In genomic region chr10:112184379-112184778, GRCh38 we compare ENCODE assay signal across 8 cellular contexts. TPM values are rescaled to one million over a fixed set of nuclear protein-coding genes. Genes with fewer than 3 reads are reported as not detected.
A peak's percentile ranks its signal among the peaks of the same experiment; 100 is the strongest.
DNase-seq lines count a peak whose midpoint lies in the region; ATAC-seq, FAIRE-seq and TF ChIP-seq lines count a peak whose summit lies in the region.

No MANE protein-coding gene starts in this region.

- peak overlapping the region; percentile 1 for H3K27ac Mint-ChIP-seq in activated T-cell treated with anti-CD3 and anti-CD28 coated beads, Interleukin-2, amount 50 U/mL, for 24 hours
- no peak overlapping the region for H3K27ac Mint-ChIP-seq in activated CD8-positive, alpha-beta T cell treated with anti-CD3 and anti-CD28 coated beads, Interleukin-2, amount 10 ng/mL, durations not matched to agents 7 days and 5 days

- in situ Hi-C loops in GM13976 (cut with MboI; ENCODE audit: low sequenced_read_pairs, unreplicated experiment): no loop called here

- no peak for FAIRE-seq in keratinocyte (lab: Jason Lieb, UNC)

- no peak for TF ChIP-seq POLR2A in thyroid gland (IDR thresholded peaks at IDR 0.05)

- no peak for ATAC-seq in activated CD8-positive, alpha-beta T cell treated with anti-CD3 and anti-CD28 coated beads, Interleukin-2, amount 10 ng/mL, durations not matched to agents 7 days and 5 days
- no peak for ATAC-seq in GM18907 (IDR thresholded peaks at IDR 0.05; ENCODE audit: unreplicated experiment)

- POLR2A ChIA-PET in activated CD8-positive, alpha-beta T cell treated with anti-CD3 and anti-CD28 coated beads, Interleukin-2, amount 10 ng/mL, durations not matched to agents 7 days and 5 days (lab: Charles Lee): interaction anchor here (2.2 kb wide), 1 partner anchor 262 kb away, joined by 7 read pairs; the partner anchor contains the start of genes VTI1A and ZDHHC6

- WGBS in thyroid gland, 2 donors: 14 to 23% methylated on average over 2 of the region's 2 CpGs

- peak overlapping the region; percentile 95 for H3K4me3 Mint-ChIP-seq in activated T-cell treated with anti-CD3 and anti-CD28 coated beads, Interleukin-2, amount 50 U/mL, for 24 hours
- peak overlapping the region; percentile 84 for H3K4me3 Mint-ChIP-seq in activated CD8-positive, alpha-beta T cell treated with anti-CD3 and anti-CD28 coated beads, Interleukin-2, amount 10 ng/mL, durations not matched to agents 7 days and 5 days

- H2AFZ ChIP-seq in keratinocyte (ENCODE audit: control insufficient read depth, low read length): peak overlapping the region; percentile 100

- H3K27me3 ChIP-seq in keratinocyte (ENCODE audit: control insufficient read depth, extremely low read depth, insufficient read depth, low read length): no peaks in the 10 kb centered on the region
- no peaks in the 10 kb centered on the region for H3K27me3 ChIP-seq in thyroid gland

- intact Hi-C loops in thyroid gland (cut with DNase I): no loop called here

- H3K4me3 ChIP-seq in keratinocyte (ENCODE audit: control insufficient read depth in 2 of 3, extremely low read depth in 1 of 3, insufficient read depth in 2 of 3, low read depth in 1 of 3, low read length in 3 of 3) (peak overlapping the region in 2 of 3 experiments; percentile 82 to 97), thyroid gland (replicated peaks in 1 of 3) (no peak overlapping the region)

- peaks cover 30% of the 10 kb centered on the region for H3K36me3 Mint-ChIP-seq in activated T-cell treated with anti-CD3 and anti-CD28 coated beads, Interleukin-2, amount 50 U/mL, for 24 hours (ENCODE audit: low read depth)
- H3K36me3 Mint-ChIP-seq in activated CD8-positive, alpha-beta T cell treated with anti-CD3 and anti-CD28 coated beads, Interleukin-2, amount 10 ng/mL, durations not matched to agents 7 days and 5 days (ENCODE audit: low read depth): peaks cover 10% of the 10 kb centered on the region

- H3K4me1 ChIP-seq in keratinocyte (ENCODE audit: control insufficient read depth, extremely low read depth, insufficient read depth, low read length): peaks cover 6% of the 10 kb centered on the region
- H3K4me1 ChIP-seq in thyroid gland: peaks cover 9 to 12% of the 10 kb centered on the region in 2 donors

- dilution Hi-C loops in keratinocyte (cut with MboI; ENCODE audit: extremely low pct_ligation_motif_present, low sequenced_read_pairs): no loop called here

- H3K9me3 ChIP-seq in keratinocyte (ENCODE audit: control insufficient read depth, low read depth, low read length): no peaks in the 10 kb centered on the region
- H3K9me3 ChIP-seq in thyroid gland: no peaks in the 10 kb centered on the region

- H3K27ac ChIP-seq in keratinocyte (ENCODE audit: control insufficient read depth, insufficient read depth, low read length) (peak overlapping the region; percentile 84), thyroid gland (peak overlapping the region in 2 of 3 donors; percentile 64 to 72)

- H3K4me2 ChIP-seq in keratinocyte (ENCODE audit: control insufficient read depth, extremely low read depth, insufficient read depth, low read depth, low read length): peak overlapping the region; percentile 79

- H3K9me3 Mint-ChIP-seq in activated T-cell treated with anti-CD3 and anti-CD28 coated beads, Interleukin-2, amount 50 U/mL, for 24 hours: peaks cover 6% of the 10 kb centered on the region
- H3K9me3 Mint-ChIP-seq in activated CD8-positive, alpha-beta T cell treated with anti-CD3 and anti-CD28 coated beads, Interleukin-2, amount 10 ng/mL, durations not matched to agents 7 days and 5 days (ENCODE audit: insufficient read depth): peaks cover 5% of the 10 kb centered on the region

- H3K27me3 Mint-ChIP-seq in activated T-cell treated with anti-CD3 and anti-CD28 coated beads, Interleukin-2, amount 50 U/mL, for 24 hours: peaks cover 12% of the 10 kb centered on the region
- H3K27me3 Mint-ChIP-seq in activated CD8-positive, alpha-beta T cell treated with anti-CD3 and anti-CD28 coated beads, Interleukin-2, amount 10 ng/mL, durations not matched to agents 7 days and 5 days (ENCODE audit: low read depth): peaks cover 8% of the 10 kb centered on the region

- H3K4me1 Mint-ChIP-seq in activated T-cell treated with anti-CD3 and anti-CD28 coated beads, Interleukin-2, amount 50 U/mL, for 24 hours (ENCODE audit: low read depth): peaks cover 23% of the 10 kb centered on the region
- H3K4me1 Mint-ChIP-seq in activated CD8-positive, alpha-beta T cell treated with anti-CD3 and anti-CD28 coated beads, Interleukin-2, amount 10 ng/mL, durations not matched to agents 7 days and 5 days (ENCODE audit: low read depth): peaks cover 20% of the 10 kb centered on the region

- H3K36me3 ChIP-seq in keratinocyte (ENCODE audit: control insufficient read depth in 2 of 2, extremely low read depth in 1 of 2, insufficient read depth in 2 of 2, low read length in 2 of 2): no peaks in the 10 kb centered on the region
- H3K36me3 ChIP-seq in thyroid gland: peaks cover 5 to 7% of the 10 kb centered on the region in 2 donors

- no peak for DNase-seq in activated T-cell treated with anti-CD3 and anti-CD28 coated beads, Interleukin-2, amount 50 U/mL, for 24 hours
- DNase-seq in activated T-cell treated with anti-CD3 and anti-CD28 coated beads, Interleukin-2, amount 50 U/mL, for 1 hour: no peak
- DNase-seq in activated CD8-positive, alpha-beta T cell treated with anti-CD3 and anti-CD28 coated beads, Interleukin-2, amount 10 ng/mL, durations not matched to agents 7 days and 5 days: no peak
- DNase-seq in keratinocyte (ENCODE audit: low read depth, low spot score): no peak
- no peak for DNase-seq in thyroid gland
- DNase-seq in dedifferentiated amniotic fluid mesenchymal stem cell (ENCODE audit: extremely low spot score): no peak
- no peak for DNase-seq in GM13976 (ENCODE audit: low spot score)

- peak overlapping the region; percentile 89 for H3K9ac ChIP-seq in keratinocyte (ENCODE audit: control insufficient read depth, extremely low read depth, insufficient read depth, low read length)

- CTCF ChIA-PET in activated CD8-positive, alpha-beta T cell treated with anti-CD3 and anti-CD28 coated beads, Interleukin-2, amount 10 ng/mL, durations not matched to agents 7 days and 5 days (lab: Charles Lee): interaction anchor here (0.6 to 1.5 kb wide), 5 partner anchors 250 to 1503 kb away, joined by 3 to 4 read pairs (median 3); partner anchors contain the start of genes VTI1A and ZDHHC6

- H4K20me1 ChIP-seq in keratinocyte (ENCODE audit: control insufficient read depth, extremely low read depth, insufficient read depth, low read length): no peaks in the 10 kb centered on the region

- TF ChIP-seq CTCF in keratinocyte (optimal IDR thresholded peaks at IDR 0.05 in 1 of 3, IDR thresholded peaks at IDR 0.05 in 1 of 3, conservative IDR thresholded peaks at IDR 0.05 in 1 of 3; ENCODE audit: extremely low read depth in 1 of 3, insufficient read depth in 2 of 3, low read length in 3 of 3): no peak
- TF ChIP-seq CTCF in thyroid gland (IDR thresholded peaks at IDR 0.05): no peak
- no peak for TF ChIP-seq CTCF in GM13976 (IDR thresholded peaks at IDR 0.05; ENCODE audit: borderline replicate concordance, control extremely low read depth, extremely low read depth, insufficient read depth, missing control alignments)

- H3K9me1 ChIP-seq in keratinocyte (ENCODE audit: control insufficient read depth, extremely low read depth, insufficient read depth, low read length): no peaks in the 10 kb centered on the region

- peaks cover 2% of the 10 kb centered on the region for H3K79me2 ChIP-seq in keratinocyte (ENCODE audit: control insufficient read depth, insufficient read depth, low read length)

RNA-seq across cellular contexts. Expression of gene GPAM, which starts 0.8 kb away (rescaled TPM):
- 1 to 10 TPM; 6.1 to 7.1 TPM for total RNA-seq in activated CD8-positive, alpha-beta T cell treated with anti-CD3 and anti-CD28 coated beads, Interleukin-2, amount 10 ng/mL, durations not matched to agents 7 days and 5 days
- polyA plus RNA-seq in keratinocyte: 5.8 to 7.4 TPM (median 6.0 TPM) in 3 replicates
- 2.1 TPM for polyA plus RNA-seq in keratinocyte (2011; ENCODE audit: low read depth)
- 1.8 and 3.8 TPM in 2 replicates for polyA plus RNA-seq in keratinocyte (2011; cell fraction: cytosol; rRNA removed)
- polyA plus RNA-seq in keratinocyte (2011; cell fraction: nucleus; rRNA removed): 6.4 and 8.7 TPM in 2 replicates
- 2.1 and 5.0 TPM in 2 replicates for polyA plus RNA-seq in keratinocyte (2012; ENCODE audit: low replicate concordance)
- polyA minus RNA-seq in keratinocyte: 11.0 to 12.9 TPM (median 12.1 TPM) in 3 replicates
- polyA minus RNA-seq in keratinocyte (2011; cell fraction: cytosol; rRNA and poly(A)+ RNA removed): 3.8 TPM
- polyA minus RNA-seq in keratinocyte (2011; cell fraction: nucleus; rRNA and poly(A)+ RNA removed): 12.3 and 20.2 TPM in 2 replicates
- 10 to 100 TPM; 29.2 to 58.0 (median 40.8) TPM for total RNA-seq in thyroid gland

Comparison
In these comparisons a context has a peak if more than half of its experiments do, and no peak if none do; other contexts are left out.
1. H3K4me3 ChIP-seq: peak in keratinocyte (2 of 3); none in thyroid gland (0 of 3).